1 cellular context compared by ENCODE assay signal in the genomic region with DNA sequence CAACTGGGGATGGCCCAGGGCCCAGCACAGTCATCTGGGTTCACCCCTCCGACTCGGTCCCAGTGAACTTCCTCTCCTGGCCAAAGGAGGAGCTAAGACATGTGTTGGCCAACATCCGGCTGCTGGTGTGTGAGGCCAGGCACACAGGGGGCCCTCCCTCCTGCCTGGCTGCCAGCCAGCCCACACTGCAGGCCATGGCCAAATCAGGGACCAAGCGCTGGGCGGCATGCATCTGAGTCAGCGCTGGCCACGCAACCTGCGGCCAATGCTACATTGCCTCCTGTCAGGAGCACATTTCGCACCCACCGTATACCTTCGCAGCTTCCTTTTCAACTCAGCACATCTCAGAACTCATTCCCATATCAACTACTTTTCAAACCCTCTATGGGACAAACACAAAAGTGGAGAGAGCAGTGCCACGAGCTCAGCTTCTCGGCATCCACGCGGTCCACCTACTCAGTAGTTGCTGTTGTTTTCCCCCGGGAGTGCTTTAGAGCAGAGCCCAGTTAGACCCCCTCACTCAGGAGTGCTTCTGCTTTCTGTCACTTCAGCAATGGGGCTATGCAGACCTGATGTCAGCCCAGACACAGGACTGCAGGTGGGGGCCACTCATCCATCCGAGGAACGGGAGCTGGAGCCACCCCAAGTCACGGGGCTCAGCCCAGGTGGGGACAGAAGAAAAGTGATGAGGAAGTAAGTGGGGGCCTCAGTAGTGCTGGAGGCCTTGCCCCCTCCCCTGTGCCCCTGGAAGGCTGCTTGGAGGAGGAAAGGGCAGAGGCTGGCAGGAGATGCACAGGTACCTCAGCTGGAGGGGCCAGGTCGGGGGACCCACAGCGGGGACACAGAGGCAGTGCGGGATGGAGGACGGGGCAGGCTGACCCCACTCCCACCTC.
TF ChIP-seq lines count a peak whose summit lies in the region.

No MANE protein-coding gene starts in this region.

TF ChIP-seq in GM12878, 131 proteins besides CTCF, POLR2A, EP300 and RAD21 (continues in another document):
- TF ChIP-seq NRF1 (conservative IDR thresholded peaks at IDR 0.05; ENCODE audit: low read depth, low read length), result no peak
- TF ChIP-seq IKZF1 (conservative IDR thresholded peaks at IDR 0.05), result peak; percentile 48; the same call in 1 of the 2 replicates
- no peak for TF ChIP-seq CBX5 (IDR thresholded peaks at IDR 0.05; ENCODE audit: low read depth)
- no peak for TF ChIP-seq BCL11A (IDR thresholded peaks at IDR 0.05; ENCODE audit: low read depth, low read length)
- no peak for TF ChIP-seq POU2F2 (IDR thresholded peaks at IDR 0.05; ENCODE audit: borderline replicate concordance, low read depth, low read length)
- no peak for TF ChIP-seq SIX5 (IDR thresholded peaks at IDR 0.05; ENCODE audit: low read depth, low read length, severe bottlenecking)
- peak; percentile 33; the same call in 1 of the 2 replicates for TF ChIP-seq RFX5 (IDR thresholded peaks at IDR 0.05; ENCODE audit: low read depth, low read length)
- no peak for TF ChIP-seq SREBF1 (IDR thresholded peaks at IDR 0.05; ENCODE audit: low read length)
- TF ChIP-seq ZNF24 (IDR thresholded peaks at IDR 0.05), result no peak
- TF ChIP-seq MYC (IDR thresholded peaks at IDR 0.05; ENCODE audit: insufficient read depth, insufficient read length, insufficient replicate concordance, low read length, severe bottlenecking), result no peak
- peak; percentile 53 for TF ChIP-seq MEF2B (IDR thresholded peaks at IDR 0.05; ENCODE audit: partially characterized antibody, poor library complexity, severe bottlenecking)
- no peak for TF ChIP-seq BMI1 (IDR thresholded peaks at IDR 0.05; ENCODE audit: borderline replicate concordance)
- TF ChIP-seq, protein P1, sequence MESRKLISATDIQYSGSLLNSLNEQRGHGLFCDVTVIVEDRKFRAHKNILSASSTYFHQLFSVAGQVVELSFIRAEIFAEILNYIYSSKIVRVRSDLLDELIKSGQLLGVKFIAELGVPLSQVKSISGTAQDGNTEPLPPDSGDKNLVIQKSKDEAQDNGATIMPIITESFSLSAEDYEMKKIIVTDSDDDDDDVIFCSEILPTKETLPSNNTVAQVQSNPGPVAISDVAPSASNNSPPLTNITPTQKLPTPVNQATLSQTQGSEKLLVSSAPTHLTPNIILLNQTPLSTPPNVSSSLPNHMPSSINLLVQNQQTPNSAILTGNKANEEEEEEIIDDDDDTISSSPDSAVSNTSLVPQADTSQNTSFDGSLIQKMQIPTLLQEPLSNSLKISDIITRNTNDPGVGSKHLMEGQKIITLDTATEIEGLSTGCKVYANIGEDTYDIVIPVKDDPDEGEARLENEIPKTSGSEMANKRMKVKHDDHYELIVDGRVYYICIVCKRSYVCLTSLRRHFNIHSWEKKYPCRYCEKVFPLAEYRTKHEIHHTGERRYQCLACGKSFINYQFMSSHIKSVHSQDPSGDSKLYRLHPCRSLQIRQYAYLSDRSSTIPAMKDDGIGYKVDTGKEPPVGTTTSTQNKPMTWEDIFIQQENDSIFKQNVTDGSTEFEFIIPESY (IDR thresholded peaks at IDR 0.05), result no peak
- peak; percentile 76 for TF ChIP-seq HDGF (IDR thresholded peaks at IDR 0.05)
- no peak for TF ChIP-seq RELA (IDR thresholded peaks at IDR 0.05; ENCODE audit: borderline replicate concordance, partially characterized antibody)
- no peak for TF ChIP-seq JUND (IDR thresholded peaks at IDR 0.05; ENCODE audit: low read depth, low read length)
- TF ChIP-seq, protein P2, sequence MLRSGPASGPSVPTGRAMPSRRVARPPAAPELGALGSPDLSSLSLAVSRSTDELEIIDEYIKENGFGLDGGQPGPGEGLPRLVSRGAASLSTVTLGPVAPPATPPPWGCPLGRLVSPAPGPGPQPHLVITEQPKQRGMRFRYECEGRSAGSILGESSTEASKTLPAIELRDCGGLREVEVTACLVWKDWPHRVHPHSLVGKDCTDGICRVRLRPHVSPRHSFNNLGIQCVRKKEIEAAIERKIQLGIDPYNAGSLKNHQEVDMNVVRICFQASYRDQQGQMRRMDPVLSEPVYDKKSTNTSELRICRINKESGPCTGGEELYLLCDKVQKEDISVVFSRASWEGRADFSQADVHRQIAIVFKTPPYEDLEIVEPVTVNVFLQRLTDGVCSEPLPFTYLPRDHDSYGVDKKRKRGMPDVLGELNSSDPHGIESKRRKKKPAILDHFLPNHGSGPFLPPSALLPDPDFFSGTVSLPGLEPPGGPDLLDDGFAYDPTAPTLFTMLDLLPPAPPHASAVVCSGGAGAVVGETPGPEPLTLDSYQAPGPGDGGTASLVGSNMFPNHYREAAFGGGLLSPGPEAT (IDR thresholded peaks at IDR 0.05; ENCODE audit: low read depth), result 0 out of 2 replicates have a peak, but pooled peaks have one; percentile 22
- TF ChIP-seq EED (IDR thresholded peaks at IDR 0.05; ENCODE audit: low read depth), result no peak
- TF ChIP-seq, protein P3, sequence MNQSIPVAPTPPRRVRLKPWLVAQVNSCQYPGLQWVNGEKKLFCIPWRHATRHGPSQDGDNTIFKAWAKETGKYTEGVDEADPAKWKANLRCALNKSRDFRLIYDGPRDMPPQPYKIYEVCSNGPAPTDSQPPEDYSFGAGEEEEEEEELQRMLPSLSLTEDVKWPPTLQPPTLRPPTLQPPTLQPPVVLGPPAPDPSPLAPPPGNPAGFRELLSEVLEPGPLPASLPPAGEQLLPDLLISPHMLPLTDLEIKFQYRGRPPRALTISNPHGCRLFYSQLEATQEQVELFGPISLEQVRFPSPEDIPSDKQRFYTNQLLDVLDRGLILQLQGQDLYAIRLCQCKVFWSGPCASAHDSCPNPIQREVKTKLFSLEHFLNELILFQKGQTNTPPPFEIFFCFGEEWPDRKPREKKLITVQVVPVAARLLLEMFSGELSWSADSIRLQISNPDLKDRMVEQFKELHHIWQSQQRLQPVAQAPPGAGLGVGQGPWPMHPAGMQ (IDR thresholded peaks at IDR 0.05; ENCODE audit: borderline replicate concordance), result no peak
- 0 out of 2 replicates have a peak, but pooled peaks have one; percentile 17 for TF ChIP-seq NR2F1 (conservative IDR thresholded peaks at IDR 0.05)
- TF ChIP-seq MXI1 (IDR thresholded peaks at IDR 0.05; ENCODE audit: low read depth, low read length), result 0 out of 2 replicates have a peak, but pooled peaks have one; percentile 44
- 0 out of 2 replicates have a peak, but pooled peaks have one; percentile 39 for TF ChIP-seq BACH1 (IDR thresholded peaks at IDR 0.05; ENCODE audit: borderline replicate concordance)
- no peak for TF ChIP-seq YBX1 (IDR thresholded peaks at IDR 0.05)
- TF ChIP-seq, protein P4, sequence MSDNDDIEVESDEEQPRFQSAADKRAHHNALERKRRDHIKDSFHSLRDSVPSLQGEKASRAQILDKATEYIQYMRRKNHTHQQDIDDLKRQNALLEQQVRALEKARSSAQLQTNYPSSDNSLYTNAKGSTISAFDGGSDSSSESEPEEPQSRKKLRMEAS (IDR thresholded peaks at IDR 0.05; ENCODE audit: low read depth, low read length), result peak; percentile 63; the same call in 1 of the 2 replicates
- 0 out of 2 replicates have a peak, but pooled peaks have one; percentile 54 for TF ChIP-seq DPF2 (IDR thresholded peaks at IDR 0.05)
- TF ChIP-seq RUNX3 (IDR thresholded peaks at IDR 0.05; ENCODE audit: low read length), result no peak
- TF ChIP-seq PML (IDR thresholded peaks at IDR 0.05; ENCODE audit: low read length), result no peak
- TF ChIP-seq SMAD1 (IDR thresholded peaks at IDR 0.05; ENCODE audit: low read depth, partially characterized antibody), result peak; percentile 56
- TF ChIP-seq, protein P5, sequence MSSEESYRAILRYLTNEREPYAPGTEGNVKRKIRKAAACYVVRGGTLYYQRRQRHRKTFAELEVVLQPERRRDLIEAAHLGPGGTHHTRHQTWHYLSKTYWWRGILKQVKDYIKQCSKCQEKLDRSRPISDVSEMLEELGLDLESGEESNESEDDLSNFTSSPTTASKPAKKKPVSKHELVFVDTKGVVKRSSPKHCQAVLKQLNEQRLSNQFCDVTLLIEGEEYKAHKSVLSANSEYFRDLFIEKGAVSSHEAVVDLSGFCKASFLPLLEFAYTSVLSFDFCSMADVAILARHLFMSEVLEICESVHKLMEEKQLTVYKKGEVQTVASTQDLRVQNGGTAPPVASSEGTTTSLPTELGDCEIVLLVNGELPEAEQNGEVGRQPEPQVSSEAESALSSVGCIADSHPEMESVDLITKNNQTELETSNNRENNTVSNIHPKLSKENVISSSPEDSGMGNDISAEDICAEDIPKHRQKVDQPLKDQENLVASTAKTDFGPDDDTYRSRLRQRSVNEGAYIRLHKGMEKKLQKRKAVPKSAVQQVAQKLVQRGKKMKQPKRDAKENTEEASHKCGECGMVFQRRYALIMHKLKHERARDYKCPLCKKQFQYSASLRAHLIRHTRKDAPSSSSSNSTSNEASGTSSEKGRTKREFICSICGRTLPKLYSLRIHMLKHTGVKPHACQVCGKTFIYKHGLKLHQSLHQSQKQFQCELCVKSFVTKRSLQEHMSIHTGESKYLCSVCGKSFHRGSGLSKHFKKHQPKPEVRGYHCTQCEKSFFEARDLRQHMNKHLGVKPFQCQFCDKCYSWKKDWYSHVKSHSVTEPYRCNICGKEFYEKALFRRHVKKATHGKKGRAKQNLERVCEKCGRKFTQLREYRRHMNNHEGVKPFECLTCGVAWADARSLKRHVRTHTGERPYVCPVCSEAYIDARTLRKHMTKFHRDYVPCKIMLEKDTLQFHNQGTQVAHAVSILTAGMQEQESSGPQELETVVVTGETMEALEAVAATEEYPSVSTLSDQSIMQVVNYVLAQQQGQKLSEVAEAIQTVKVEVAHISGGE (CRISPR knock-in tag; IDR thresholded peaks at IDR 0.05), result no peak
- no peak for TF ChIP-seq TCF3 (IDR thresholded peaks at IDR 0.05; ENCODE audit: borderline replicate concordance, insufficient read depth, low read depth, low read length)
- TF ChIP-seq, protein P6, sequence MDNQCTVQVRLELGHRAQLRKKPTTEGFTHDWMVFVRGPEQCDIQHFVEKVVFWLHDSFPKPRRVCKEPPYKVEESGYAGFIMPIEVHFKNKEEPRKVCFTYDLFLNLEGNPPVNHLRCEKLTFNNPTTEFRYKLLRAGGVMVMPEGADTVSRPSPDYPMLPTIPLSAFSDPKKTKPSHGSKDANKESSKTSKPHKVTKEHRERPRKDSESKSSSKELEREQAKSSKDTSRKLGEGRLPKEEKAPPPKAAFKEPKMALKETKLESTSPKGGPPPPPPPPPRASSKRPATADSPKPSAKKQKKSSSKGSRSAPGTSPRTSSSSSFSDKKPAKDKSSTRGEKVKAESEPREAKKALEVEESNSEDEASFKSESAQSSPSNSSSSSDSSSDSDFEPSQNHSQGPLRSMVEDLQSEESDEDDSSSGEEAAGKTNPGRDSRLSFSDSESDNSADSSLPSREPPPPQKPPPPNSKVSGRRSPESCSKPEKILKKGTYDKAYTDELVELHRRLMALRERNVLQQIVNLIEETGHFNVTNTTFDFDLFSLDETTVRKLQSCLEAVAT (IDR thresholded peaks at IDR 0.05), result 0 out of 2 replicates have a peak, but pooled peaks have one; percentile 36
- TF ChIP-seq HDAC6 (IDR thresholded peaks at IDR 0.05; ENCODE audit: unreplicated experiment), result no peak
- 0 out of 2 replicates have a peak, but pooled peaks have one; percentile 36 for TF ChIP-seq CHD2 (IDR thresholded peaks at IDR 0.05; ENCODE audit: borderline replicate concordance, low read depth, low read length)
- TF ChIP-seq NFXL1 (IDR thresholded peaks at IDR 0.05; ENCODE audit: borderline replicate concordance), result no peak
- TF ChIP-seq, protein P7, sequence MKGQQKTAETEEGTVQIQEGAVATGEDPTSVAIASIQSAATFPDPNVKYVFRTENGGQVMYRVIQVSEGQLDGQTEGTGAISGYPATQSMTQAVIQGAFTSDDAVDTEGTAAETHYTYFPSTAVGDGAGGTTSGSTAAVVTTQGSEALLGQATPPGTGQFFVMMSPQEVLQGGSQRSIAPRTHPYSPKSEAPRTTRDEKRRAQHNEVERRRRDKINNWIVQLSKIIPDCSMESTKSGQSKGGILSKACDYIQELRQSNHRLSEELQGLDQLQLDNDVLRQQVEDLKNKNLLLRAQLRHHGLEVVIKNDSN (IDR thresholded peaks at IDR 0.05; ENCODE audit: borderline replicate concordance, extremely low read length, insufficient read depth, low read depth, low read length), result no peak
- 0 out of 4 replicates have a peak, but pooled peaks of 1 of the 2 experiments have one; percentile 22 for TF ChIP-seq CEBPB (IDR thresholded peaks at IDR 0.05; ENCODE audit: borderline replicate concordance in 1 of 2, low read depth in 2 of 2, low read length in 2 of 2)
- TF ChIP-seq, protein P8, sequence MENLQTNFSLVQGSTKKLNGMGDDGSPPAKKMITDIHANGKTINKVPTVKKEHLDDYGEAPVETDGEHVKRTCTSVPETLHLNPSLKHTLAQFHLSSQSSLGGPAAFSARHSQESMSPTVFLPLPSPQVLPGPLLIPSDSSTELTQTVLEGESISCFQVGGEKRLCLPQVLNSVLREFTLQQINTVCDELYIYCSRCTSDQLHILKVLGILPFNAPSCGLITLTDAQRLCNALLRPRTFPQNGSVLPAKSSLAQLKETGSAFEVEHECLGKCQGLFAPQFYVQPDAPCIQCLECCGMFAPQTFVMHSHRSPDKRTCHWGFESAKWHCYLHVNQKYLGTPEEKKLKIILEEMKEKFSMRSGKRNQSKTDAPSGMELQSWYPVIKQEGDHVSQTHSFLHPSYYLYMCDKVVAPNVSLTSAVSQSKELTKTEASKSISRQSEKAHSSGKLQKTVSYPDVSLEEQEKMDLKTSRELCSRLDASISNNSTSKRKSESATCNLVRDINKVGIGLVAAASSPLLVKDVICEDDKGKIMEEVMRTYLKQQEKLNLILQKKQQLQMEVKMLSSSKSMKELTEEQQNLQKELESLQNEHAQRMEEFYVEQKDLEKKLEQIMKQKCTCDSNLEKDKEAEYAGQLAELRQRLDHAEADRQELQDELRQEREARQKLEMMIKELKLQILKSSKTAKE (IDR thresholded peaks at IDR 0.05; ENCODE audit: low read depth, poor library complexity, severe bottlenecking), result no peak
- no peak for TF ChIP-seq CBFB (IDR thresholded peaks at IDR 0.05; ENCODE audit: low read depth)
- no peak for TF ChIP-seq CHD1 (IDR thresholded peaks at IDR 0.05; ENCODE audit: low read depth, low read length)
- TF ChIP-seq RCOR1 (conservative IDR thresholded peaks at IDR 0.05; ENCODE audit: low read depth, low read length), result 0 out of 2 replicates have a peak, but pooled peaks have one; percentile 66
- peak; percentile 63 for TF ChIP-seq POLR2AphosphoS5 (IDR thresholded peaks at IDR 0.05; ENCODE audit: low read length)
- no peak for TF ChIP-seq CBX3 (IDR thresholded peaks at IDR 0.05; ENCODE audit: borderline replicate concordance, low read depth)
- TF ChIP-seq TARDBP (IDR thresholded peaks at IDR 0.05; ENCODE audit: borderline replicate concordance), result no peak
- peak; percentile 38 for TF ChIP-seq GATAD2B (conservative IDR thresholded peaks at IDR 0.05; ENCODE audit: low read depth)
- no peak for TF ChIP-seq HDAC2 (IDR thresholded peaks at IDR 0.05)
- TF ChIP-seq SRF (IDR thresholded peaks at IDR 0.05; ENCODE audit: low read depth in 2 of 2, low read length in 2 of 2), result peak in 1 of 2 experiments; percentile 43; a peak in 1 of 4 replicates
- peak; percentile 72; the same call in 1 of the 2 replicates for TF ChIP-seq SPI1 (IDR thresholded peaks at IDR 0.05; ENCODE audit: borderline replicate concordance, insufficient read depth, low read depth, low read length)
- TF ChIP-seq IKZF2 (IDR thresholded peaks at IDR 0.05), result 0 out of 4 replicates have a peak, but pooled peaks of 1 of the 2 experiments have one; percentile 27
- TF ChIP-seq SMC3 (IDR thresholded peaks at IDR 0.05; ENCODE audit: borderline replicate concordance, low read length), result peak; percentile 11; the same call in 1 of the 2 replicates
- TF ChIP-seq ATF7 (IDR thresholded peaks at IDR 0.05; ENCODE audit: low read depth), result 0 out of 2 replicates have a peak, but pooled peaks have one; percentile 20
